ENCODE assay signal across 31 cellular contexts in the genomic region with DNA sequence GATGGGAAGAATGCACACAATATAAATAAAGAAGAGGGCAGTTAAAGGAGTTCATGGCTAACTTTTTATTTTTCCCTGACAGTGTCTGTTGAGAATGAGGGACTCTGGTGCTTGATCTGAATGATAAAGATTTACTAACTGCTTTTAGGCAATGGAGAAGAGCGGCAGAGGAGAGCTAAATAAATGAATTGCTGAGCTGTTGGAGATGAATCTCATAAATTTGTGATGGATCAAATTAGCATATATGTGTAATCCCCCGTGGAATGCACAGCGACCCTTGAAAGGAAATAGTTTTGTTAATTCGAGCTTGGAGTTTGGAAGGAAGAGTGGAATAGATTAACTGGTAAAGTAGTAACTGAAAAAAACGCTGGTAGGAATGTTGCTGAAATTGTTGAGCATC.
"Had no signal": no experiment of that assay in that cellular context is flagged by ENCODE, and none has a peak within 500 bp of the region (broad histone marks: within the 10 kb centered on the region; RNA-seq: fewer than 3 reads in every experiment).

No MANE protein-coding gene starts in this region.

- H2AFZ ChIP-seq: PC-9 had no signal

- DNase-seq: activated CD4-positive, alpha-beta memory T cell treated with anti-CD3 and anti-CD28 coated beads, Interleukin-2, amount 10 ng/mL, durations not matched to agents 7 days and 5 days; activated CD4-positive, alpha-beta T cell treated with anti-CD3 and anti-CD28 coated beads for 1 hour; activated CD4-positive, alpha-beta T cell treated with anti-CD3 and anti-CD28 coated beads for 48 hours; activated CD4-positive, CD25-positive, alpha-beta regulatory T cell; activated CD8-positive, alpha-beta memory T cell treated with anti-CD3 and anti-CD28 coated beads for 24 hours; activated CD8-positive, alpha-beta memory T cell treated with anti-CD3 and anti-CD28 coated beads, Interleukin-2, amount 10 ng/mL, durations not matched to agents 7 days and 5 days; activated CD8-positive, alpha-beta memory T cell treated with anti-CD3 and anti-CD28 coated beads, Interleukin-2, amount 50 U/mL, for 48 hours; activated effector memory CD4-positive, alpha-beta T cell treated with Interleukin-2 at 50 U/mL for 16 hours; activated naive CD4-positive, alpha-beta T cell treated with anti-CD3 and anti-CD28 coated beads, Interleukin-2, amount 10 ng/mL, durations not matched to agents 7 days and 5 days; activated naive CD8-positive, alpha-beta T cell treated with anti-CD3 and anti-CD28 coated beads, Interleukin-2, amount 50 U/mL, for 24 hours; activated T-cell treated with anti-CD3 and anti-CD28 coated beads, Interleukin-2, amount 50 U/mL, for 48 hours; anterior cingulate cortex; brain microvascular endothelial cell; central memory CD4-positive, alpha-beta T cell; NCI-H1092 treated with DMSO at 0.1 percent for 48 hours; NCI-H1436; NCI-H1694 treated with DMSO at 0.1 percent for 48 hours; NCI-H2029; NCI-H2171; NCI-H510A; NCI-H526; NCI-H748 treated with DMSO at 0.1 percent for 48 hours; PC-9; Right ventricle myocardium superior; SW 1271; T-helper 1 cell; T-helper 2 cell; T-helper 9 cell had no signal

- H3K36me3 ChIP-seq: brain microvascular endothelial cell had no signal

- H3K36me3 Mint-ChIP-seq: activated CD8-positive, alpha-beta memory T cell treated with anti-CD3 and anti-CD28 coated beads, Interleukin-2, amount 10 ng/mL, durations not matched to agents 7 days and 5 days; activated naive CD4-positive, alpha-beta T cell treated with anti-CD3 and anti-CD28 coated beads, Interleukin-2, amount 10 ng/mL, durations not matched to agents 7 days and 5 days; activated naive CD8-positive, alpha-beta T cell had no signal

- H3K27me3 Mint-ChIP-seq: activated naive CD4-positive, alpha-beta T cell treated with anti-CD3 and anti-CD28 coated beads, Interleukin-2, amount 10 ng/mL, durations not matched to agents 7 days and 5 days had no signal

- H3K4me1 Mint-ChIP-seq: activated CD4-positive, alpha-beta memory T cell treated with anti-CD3 and anti-CD28 coated beads, Interleukin-2, amount 10 ng/mL, durations not matched to agents 7 days and 5 days; activated CD8-positive, alpha-beta memory T cell treated with anti-CD3 and anti-CD28 coated beads, Interleukin-2, amount 10 ng/mL, durations not matched to agents 7 days and 5 days; activated naive CD4-positive, alpha-beta T cell treated with anti-CD3 and anti-CD28 coated beads, Interleukin-2, amount 10 ng/mL, durations not matched to agents 7 days and 5 days; activated naive CD8-positive, alpha-beta T cell treated with anti-CD3 and anti-CD28 coated beads, Interleukin-2, amount 50 U/mL, for 24 hours had no signal

- H3K27ac ChIP-seq: brain microvascular endothelial cell, PC-9, VCaP had no signal

- H3K4me3 ChIP-seq: K562, PC-9 had no signal

- ATAC-seq: activated CD8-positive, alpha-beta memory T cell treated with anti-CD3 and anti-CD28 coated beads, Interleukin-2, amount 10 ng/mL, durations not matched to agents 7 days and 5 days; activated naive CD8-positive, alpha-beta T cell treated with anti-CD3 and anti-CD28 coated beads, Interleukin-2, amount 50 U/mL, for 24 hours; K562 had no signal

- H3K27ac Mint-ChIP-seq: activated CD4-positive, alpha-beta memory T cell treated with anti-CD3 and anti-CD28 coated beads, Interleukin-2, amount 10 ng/mL, durations not matched to agents 7 days and 5 days; activated CD8-positive, alpha-beta memory T cell treated with anti-CD3 and anti-CD28 coated beads, Interleukin-2, amount 10 ng/mL, durations not matched to agents 7 days and 5 days; activated naive CD4-positive, alpha-beta T cell treated with anti-CD3 and anti-CD28 coated beads, Interleukin-2, amount 10 ng/mL, durations not matched to agents 7 days and 5 days; activated naive CD8-positive, alpha-beta T cell; activated naive CD8-positive, alpha-beta T cell treated with anti-CD3 and anti-CD28 coated beads, Interleukin-2, amount 50 U/mL, for 24 hours had no signal

- H3K4me3 Mint-ChIP-seq: activated CD4-positive, alpha-beta memory T cell treated with anti-CD3 and anti-CD28 coated beads, Interleukin-2, amount 10 ng/mL, durations not matched to agents 7 days and 5 days; activated CD8-positive, alpha-beta memory T cell treated with anti-CD3 and anti-CD28 coated beads, Interleukin-2, amount 10 ng/mL, durations not matched to agents 7 days and 5 days; activated naive CD4-positive, alpha-beta T cell treated with anti-CD3 and anti-CD28 coated beads, Interleukin-2, amount 10 ng/mL, durations not matched to agents 7 days and 5 days; activated naive CD8-positive, alpha-beta T cell; activated naive CD8-positive, alpha-beta T cell treated with anti-CD3 and anti-CD28 coated beads, Interleukin-2, amount 50 U/mL, for 24 hours had no signal

- H3K4me2 ChIP-seq: PC-9 had no signal

- H3K27me3 ChIP-seq: brain microvascular endothelial cell had no signal

- FAIRE-seq: K562 had no signal

- H3K9me3 Mint-ChIP-seq: activated CD4-positive, alpha-beta memory T cell treated with anti-CD3 and anti-CD28 coated beads, Interleukin-2, amount 10 ng/mL, durations not matched to agents 7 days and 5 days; activated naive CD4-positive, alpha-beta T cell treated with anti-CD3 and anti-CD28 coated beads, Interleukin-2, amount 10 ng/mL, durations not matched to agents 7 days and 5 days; activated naive CD8-positive, alpha-beta T cell treated with anti-CD3 and anti-CD28 coated beads, Interleukin-2, amount 50 U/mL, for 24 hours had no signal
